In the genomic region with DNA sequence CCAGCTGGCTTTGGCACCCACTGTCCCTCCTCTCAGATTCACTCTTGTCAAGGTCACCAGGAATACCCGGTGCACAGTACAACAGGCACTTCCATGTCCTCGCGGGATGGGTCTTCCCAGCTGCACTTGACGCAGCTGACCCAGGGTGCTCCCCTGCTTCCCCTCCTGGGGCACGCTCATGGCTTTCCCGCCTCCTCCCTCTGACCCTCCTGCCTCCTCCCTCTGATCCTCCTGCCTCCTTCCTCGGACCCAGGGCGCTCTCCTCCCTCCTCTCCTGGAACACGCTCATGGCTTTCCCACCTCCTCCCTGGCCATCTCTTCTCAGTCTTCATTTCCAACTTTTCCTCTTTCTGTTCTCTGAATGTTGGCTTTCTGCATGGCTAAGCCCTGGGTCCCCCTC, we compare ENCODE assay signal across 19 cellular contexts. TPM values are rescaled to one million over a fixed set of nuclear protein-coding genes. Genes with fewer than 3 reads are reported as not detected.
"Had no signal": no experiment of that assay in that cellular context is flagged by ENCODE, and none has a peak within 500 bp of the region (broad histone marks: within the 10 kb centered on the region; RNA-seq: fewer than 3 reads in every experiment).

No MANE protein-coding gene starts in this region.

- H3K27me3 ChIP-seq: ovary, uterus had no signal

- H3K27ac ChIP-seq: heart right ventricle, ovary, psoas muscle, uterus had no signal

- H3K4me3 ChIP-seq: heart right ventricle, ovary, psoas muscle, smooth muscle cell, uterus had no signal

- H3K4me1 ChIP-seq: heart right ventricle, psoas muscle, uterus had no signal

- H3K4me2 ChIP-seq: smooth muscle cell had no signal

- DNase-seq: activated CD4-positive, alpha-beta memory T cell treated with anti-CD3 and anti-CD28 coated beads, Interleukin-2, amount 10 ng/mL, durations not matched to agents 7 days and 5 days; activated CD4-positive, alpha-beta T cell treated with anti-CD3 and anti-CD28 coated beads for 48 hours; activated CD4-positive, CD25-positive, alpha-beta regulatory T cell; activated naive CD4-positive, alpha-beta T cell treated with Interleukin-2 at 50 U/mL for 16 hours; activated naive CD8-positive, alpha-beta T cell treated with anti-CD3 and anti-CD28 coated beads, Interleukin-2, amount 50 U/mL, for 24 hours; activated T-cell treated with anti-CD3 and anti-CD28 coated beads, Interleukin-2, amount 50 U/mL, for 1 hour; cortex of kidney; heart right ventricle; left ventricle myocardium superior; psoas muscle; stimulated activated naive B cell treated with anti-CD40 and anti-IgM and Interleukin-4, amounts not matched to agents 10 μg/mL and 1 μg/mL and 100 μg/mL, for 72 hours; uterus had no signal

- H3K9me3 ChIP-seq: heart right ventricle, ovary, psoas muscle, uterus had no signal

- H3K36me3 ChIP-seq: heart right ventricle, ovary, uterus had no signal

RNA-seq across cellular contexts. Expression of gene FAM209B, which starts 42.1 kb away (rescaled TPM):
- total RNA-seq: left ventricle myocardium superior, sciatic nerve had no signal

RNA-seq across cellular contexts. Expression of gene FAM209A, which starts 50.6 kb away (rescaled TPM):
- total RNA-seq: esophagus mucosa, heart right ventricle, left ventricle myocardium superior, sciatic nerve, smooth muscle cell had no signal

RNA-seq across cellular contexts. Expression of gene TFAP2C, which starts 53.9 kb away (rescaled TPM):
- total RNA-seq: activated CD4-positive, alpha-beta memory T cell treated with anti-CD3 and anti-CD28 coated beads, Interleukin-2, amount 10 ng/mL, durations not matched to agents 7 days and 5 days; activated T-helper 17 cell treated with anti-CD3 and anti-CD28 coated beads, Interleukin-2, amount 50 U/mL, for 72 hours; mononuclear cell; psoas muscle had no signal
- polyA plus RNA-seq: aorta had no signal
